Comparison of ENCODE assay signal across 23 cellular contexts in the genomic region with DNA sequence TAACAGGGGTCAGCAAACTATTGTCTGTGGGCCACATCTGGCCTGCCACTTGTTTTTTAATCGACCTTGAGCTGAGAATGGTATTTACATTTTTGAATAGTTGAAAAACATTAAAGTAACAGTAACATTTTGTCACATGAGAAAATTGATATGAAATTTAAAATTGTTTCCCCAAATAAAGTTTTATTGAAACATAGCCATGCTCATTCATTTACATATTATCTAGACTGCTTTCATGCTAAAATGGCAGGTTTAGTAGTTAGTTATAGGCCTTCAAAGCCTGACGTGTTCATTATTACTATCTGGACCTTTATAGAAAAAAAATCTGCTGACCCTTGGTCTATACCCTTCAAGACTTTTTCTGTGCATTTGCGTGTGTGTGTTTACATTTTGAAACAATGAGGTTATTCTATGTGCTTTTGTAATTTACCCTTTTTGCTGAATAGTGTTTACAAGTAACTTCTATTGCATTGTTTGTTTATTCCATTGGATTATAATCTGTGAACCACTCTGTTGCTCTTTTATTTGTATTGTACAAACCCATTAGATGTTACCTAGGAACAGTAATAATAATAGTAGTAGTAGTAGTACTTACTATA. TPM values are rescaled to one million over a fixed set of nuclear protein-coding genes. Genes with fewer than 3 reads are reported as not detected.
DNase-seq lines count a peak whose midpoint lies in the region; ATAC-seq, FAIRE-seq and TF ChIP-seq lines count a peak whose summit lies in the region.
"Had no signal": no experiment of that assay in that cellular context is flagged by ENCODE, and none has a peak within 500 bp of the region (broad histone marks: within the 10 kb centered on the region; RNA-seq: fewer than 3 reads in every experiment).

No MANE protein-coding gene starts in this region.

- H2AFZ ChIP-seq in HepG2 (ENCODE audit: low read length) (no peak overlapping the region), Karpas-422 (ENCODE audit: low read length) (no peak overlapping the region), K562 (ENCODE audit: low read depth, low read length) (no peak overlapping the region), keratinocyte (ENCODE audit: control insufficient read depth, low read length) (no peak overlapping the region)
- H2AFZ ChIP-seq: GM23248 had no signal

- peak overlapping the region; percentile 25 for H3K27ac ChIP-seq in HepG2 (ENCODE audit: extremely low read length, insufficient read depth, low read length)
- no peak overlapping the region for H3K27ac ChIP-seq in right lobe of liver
- H3K27ac ChIP-seq in Karpas-422 (ENCODE audit: low read length): peak overlapping the region; percentile 69
- H3K27ac ChIP-seq in K562 (ENCODE audit: extremely low read depth, low read depth, low read length): no peak overlapping the region
- H3K27ac ChIP-seq in keratinocyte (ENCODE audit: control insufficient read depth, insufficient read depth, low read length): peak overlapping the region; percentile 36
- H3K27ac ChIP-seq: BLaER1 treated with 17β-estradiol and CSF1 and Interleukin-3, amounts not matched to agents 10 nM and 100 nM; GM23248 had no signal

- no peaks in the 10 kb centered on the region for H4K20me1 ChIP-seq in HepG2 (ENCODE audit: insufficient read depth, low read length)
- H4K20me1 ChIP-seq in Karpas-422 (ENCODE audit: insufficient read depth, low read depth, low read length): no peaks in the 10 kb centered on the region
- peaks cover 3% of the 10 kb centered on the region; the same call in 1 of the 2 replicates for H4K20me1 ChIP-seq in K562 (replicated peaks; ENCODE audit: control insufficient read depth, insufficient read depth, low read length)
- no peaks in the 10 kb centered on the region for H4K20me1 ChIP-seq in keratinocyte (ENCODE audit: control insufficient read depth, extremely low read depth, insufficient read depth, low read length)

- no peaks in the 10 kb centered on the region for H3K36me3 ChIP-seq in HepG2 (replicated peaks in 1 of 2; ENCODE audit: control insufficient read depth in 1 of 2, insufficient read depth in 2 of 2, low read length in 2 of 2)
- H3K36me3 ChIP-seq in right lobe of liver: no peaks in the 10 kb centered on the region
- H3K36me3 ChIP-seq in Karpas-422 (ENCODE audit: insufficient read depth, low read length): no peaks in the 10 kb centered on the region
- H3K36me3 ChIP-seq in K562 (ENCODE audit: control insufficient read depth, insufficient read depth, low read length): no peaks in the 10 kb centered on the region
- H3K36me3 ChIP-seq in keratinocyte (ENCODE audit: control insufficient read depth in 2 of 2, extremely low read depth in 1 of 2, insufficient read depth in 2 of 2, low read length in 2 of 2): no peaks in the 10 kb centered on the region

- ATAC-seq in HepG2 (no peak), right lobe of liver (no peak), K562 (no peak), GM18870 (IDR thresholded peaks at IDR 0.05; ENCODE audit: unreplicated experiment) (no peak), GM21528 (IDR thresholded peaks at IDR 0.05; ENCODE audit: low FRiP score, unreplicated experiment) (no peak)

- no peaks in the 10 kb centered on the region for H3K9me3 ChIP-seq in HepG2 (ENCODE audit: low read length)
- H3K9me3 ChIP-seq in right lobe of liver: no peaks in the 10 kb centered on the region
- no peaks in the 10 kb centered on the region for H3K9me3 ChIP-seq in Karpas-422 (ENCODE audit: low read length)
- no peaks in the 10 kb centered on the region for H3K9me3 ChIP-seq in K562 (replicated peaks; ENCODE audit: control insufficient read depth, insufficient read depth, low read depth, low read length)
- H3K9me3 ChIP-seq in keratinocyte (ENCODE audit: control insufficient read depth, low read depth, low read length): no peaks in the 10 kb centered on the region

- H3K9me2 ChIP-seq in Karpas-422 (replicated peaks; ENCODE audit: insufficient read depth, low read length): no peaks in the 10 kb centered on the region

- POLR2A ChIA-PET in HepG2 (lab: Yijun Ruan, JAX): no interaction called here
- POLR2A ChIA-PET in K562 (lab: Yijun Ruan, JAX): interaction anchor here (0.6 to 0.8 kb wide), 2 partner anchors 463 to 1133 kb away, joined by 3 read pairs; no protein-coding TSS in a partner anchor

- dilution Hi-C loops in keratinocyte (cut with MboI; ENCODE audit: extremely low pct_ligation_motif_present, low sequenced_read_pairs): no loop called here

- CTCF ChIA-PET in HepG2 (lab: Yijun Ruan, JAX; ENCODE audit: low intra/inter-chr PET ratio, low total read pairs): no interaction called here
- CTCF ChIA-PET in K562 (lab: Yijun Ruan, JAX; ENCODE audit: low intra/inter-chr PET ratio): no interaction called here

- no TSS peak for BruUV-seq in HepG2 (replicated peaks; lab: Mats Ljungman, UMichigan)
- no TSS peak for BruUV-seq in K562 (replicated peaks; lab: Mats Ljungman, UMichigan)

- in situ Hi-C loops in HepG2 (cut with HindIII; ENCODE audit: extremely low pct_ligation_motif_present, low pct_unique_long_range_greater_than_20kb): no loop called here
- in situ Hi-C loops in K562 (cut with MboI): no loop called here

- DNase-seq in HepG2 (ENCODE audit: low spot score) (peak; percentile 24), right lobe of liver (no peak), Karpas-422 (no peak), K562 (ENCODE audit: extremely low read depth in 1 of 4, low spot score in 3 of 4) (no peak), keratinocyte (ENCODE audit: low read depth, low spot score) (no peak), NCI-H82 treated with DMSO at 0.1 percent for 48 hours (lab: John Stamatoyannopoulos, UW; ENCODE audit: unreplicated experiment) (no peak)
- DNase-seq: CD4-positive, alpha-beta T cell; CD8-positive, alpha-beta memory T cell; DMS 273 treated with DMSO at 0.1 percent for 48 hours; DMS79; EL; GDM1; GM23248; H7; HCEC 1CT had no signal

- WGBS in HepG2 (ENCODE audit: low lambda C conversion rate): 36% methylated on average over 3 of the region's 3 CpGs
- 80% methylated on average over 3 of the region's 3 CpGs for WGBS in right lobe of liver (ENCODE audit: insufficient coverage, low coverage, low lambda C conversion rate, missing lambda C conversion rate)
- WGBS in K562 (ENCODE audit: insufficient coverage, low coverage, missing lambda C conversion rate): 33% methylated on average over 3 of the region's 3 CpGs

- no peak for FAIRE-seq in HepG2 (lab: Jason Lieb, UNC)
- peak; percentile 29 for FAIRE-seq in K562 (lab: Jason Lieb, UNC)
- FAIRE-seq in keratinocyte (lab: Jason Lieb, UNC): no peak
- FAIRE-seq: A204.1, D721Med, GM12891, GM18507, H1 had no signal

- H3K4me1 ChIP-seq in HepG2 (ENCODE audit: insufficient read depth, low read length) (peaks cover 47% of the 10 kb centered on the region), right lobe of liver (peaks cover 0 to 7% (median 0%) of the 10 kb centered on the region in 4 donors), Karpas-422 (ENCODE audit: low read length) (peaks cover 91% of the 10 kb centered on the region), K562 (replicated peaks in 1 of 2; ENCODE audit: control insufficient read depth in 2 of 2, insufficient read depth in 2 of 2, low read length in 2 of 2) (peaks cover 0 to 3% of the 10 kb centered on the region in 2 experiments; a peak in 1 of 5 replicates), keratinocyte (ENCODE audit: control insufficient read depth, extremely low read depth, insufficient read depth, low read length) (peaks cover 37% of the 10 kb centered on the region)

- peak in 1 of 2 experiments; percentile 14; a peak in 1 of 4 replicates for TF ChIP-seq EP300 in HepG2 (IDR thresholded peaks at IDR 0.05; ENCODE audit: low read depth in 2 of 2, low read length in 2 of 2)
- TF ChIP-seq EP300 in HepG2 (CRISPR knock-in tag; IDR thresholded peaks at IDR 0.05; ENCODE audit: borderline replicate concordance): no peak
- no peak for TF ChIP-seq EP300 in K562 (IDR thresholded peaks at IDR 0.05; ENCODE audit: low read length)

- H3K4me3 ChIP-seq in HepG2 (replicated peaks in 1 of 3; ENCODE audit: insufficient read depth in 1 of 3, low read depth in 2 of 3, low read length in 3 of 3) (no peak overlapping the region), right lobe of liver (no peak overlapping the region), Karpas-422 (ENCODE audit: low read length) (no peak overlapping the region), K562 (no peak overlapping the region), keratinocyte (ENCODE audit: control insufficient read depth in 2 of 3, extremely low read depth in 1 of 3, insufficient read depth in 2 of 3, low read depth in 1 of 3, low read length in 3 of 3) (no peak overlapping the region)
- H3K4me3 ChIP-seq: BLaER1 treated with 17β-estradiol and CSF1 and Interleukin-3, amounts not matched to agents 10 nM and 100 nM; GM23248 had no signal

- H3K9ac ChIP-seq in HepG2 (ENCODE audit: insufficient read depth, low read depth, low read length) (no peak overlapping the region), Karpas-422 (ENCODE audit: low read length) (no peak overlapping the region), K562 (ENCODE audit: insufficient read depth in 1 of 2, low read depth in 2 of 2, low read length in 2 of 2) (no peak overlapping the region), keratinocyte (ENCODE audit: control insufficient read depth, extremely low read depth, insufficient read depth, low read length) (no peak overlapping the region)
- H3K9ac ChIP-seq: BLaER1 treated with 17β-estradiol and CSF1 and Interleukin-3, amounts not matched to agents 10 nM and 100 nM; GM23248 had no signal

- TF ChIP-seq CTCF in HepG2 (CRISPR knock-in tag; IDR thresholded peaks at IDR 0.05) (no peak), right lobe of liver (IDR thresholded peaks at IDR 0.05) (no peak), K562 (IDR thresholded peaks at IDR 0.05 in 2 of 3, conservative IDR thresholded peaks at IDR 0.05 in 1 of 3; ENCODE audit: insufficient read depth in 2 of 3, low read depth in 1 of 3, low read length in 3 of 3) (no peak), keratinocyte (optimal IDR thresholded peaks at IDR 0.05 in 1 of 3, IDR thresholded peaks at IDR 0.05 in 1 of 3, conservative IDR thresholded peaks at IDR 0.05 in 1 of 3; ENCODE audit: extremely low read depth in 1 of 3, insufficient read depth in 2 of 3, low read length in 3 of 3) (no peak)

- no peaks in the 10 kb centered on the region for H3K27me3 ChIP-seq in HepG2 (ENCODE audit: control insufficient read depth in 1 of 2, insufficient read depth in 2 of 2, low read length in 2 of 2)
- no peaks in the 10 kb centered on the region for H3K27me3 ChIP-seq in right lobe of liver
- no peaks in the 10 kb centered on the region for H3K27me3 ChIP-seq in Karpas-422 (ENCODE audit: low read length)
- no peaks in the 10 kb centered on the region for H3K27me3 ChIP-seq in K562 (ENCODE audit: control insufficient read depth in 2 of 2, insufficient read depth in 2 of 2, low read length in 2 of 2)
- H3K27me3 ChIP-seq in keratinocyte (ENCODE audit: control insufficient read depth, extremely low read depth, insufficient read depth, low read length): no peaks in the 10 kb centered on the region
- H3K27me3 ChIP-seq: BLaER1 treated with 17β-estradiol and CSF1 and Interleukin-3, amounts not matched to agents 10 nM and 100 nM had no signal

- TF ChIP-seq RAD21 in HepG2 (CRISPR knock-in tag; IDR thresholded peaks at IDR 0.05) (no peak), K562 (CRISPR knock-in tag; conservative IDR thresholded peaks at IDR 0.05 in 1 of 2, IDR thresholded peaks at IDR 0.05 in 1 of 2) (no peak)

- peak overlapping the region; percentile 9; the same call in 1 of the 2 replicates for H3K4me2 ChIP-seq in HepG2 (ENCODE audit: low read depth, low read length)
- no peak overlapping the region for H3K4me2 ChIP-seq in Karpas-422 (ENCODE audit: low read depth, low read length, poor library complexity, severe bottlenecking)
- H3K4me2 ChIP-seq in K562 (ENCODE audit: insufficient read depth, low read length): no peak overlapping the region
- peak overlapping the region; percentile 71 for H3K4me2 ChIP-seq in keratinocyte (ENCODE audit: control insufficient read depth, extremely low read depth, insufficient read depth, low read depth, low read length)
- H3K4me2 ChIP-seq: BLaER1 treated with 17β-estradiol and CSF1 and Interleukin-3, amounts not matched to agents 10 nM and 100 nM had no signal

- TF ChIP-seq POLR2A in HepG2 (IDR thresholded peaks at IDR 0.05; ENCODE audit: insufficient read depth in 1 of 2, low read depth in 2 of 2, low read length in 2 of 2): no peak
- no peak for TF ChIP-seq POLR2A in right lobe of liver (IDR thresholded peaks at IDR 0.05)
- no peak for TF ChIP-seq POLR2A in K562 (conservative IDR thresholded peaks at IDR 0.05)

- intact Hi-C loops in HepG2 (cut with micrococcal nuclease; ENCODE audit: unreplicated experiment): no loop called here
- intact Hi-C loops in right lobe of liver (cut with DNase I): no loop called here
- intact Hi-C loops in K562 (cut with micrococcal nuclease): no loop called here

- H3K9me1 ChIP-seq in K562 (ENCODE audit: control insufficient read depth, insufficient read depth, low read length): no peaks in the 10 kb centered on the region
- no peaks in the 10 kb centered on the region for H3K9me1 ChIP-seq in keratinocyte (ENCODE audit: control insufficient read depth, extremely low read depth, insufficient read depth, low read length)

- H3K79me2 ChIP-seq in HepG2 (ENCODE audit: insufficient read depth, low read length) (peaks cover 19% of the 10 kb centered on the region), Karpas-422 (ENCODE audit: low read length) (peaks cover 97% of the 10 kb centered on the region), K562 (ENCODE audit: control insufficient read depth, insufficient read depth, low read length) (no peaks in the 10 kb centered on the region), keratinocyte (ENCODE audit: control insufficient read depth, insufficient read depth, low read length) (peaks cover 24% of the 10 kb centered on the region)

RNA-seq across cellular contexts. Expression of gene FTO, which starts 37.1 kb away (rescaled TPM):
- total RNA-seq in HepG2 (2016; rRNA removed; fragmentation: Illumina TruSeq; extraction: Trizol): 55.8 and 92.5 TPM in 2 replicates
- 21.6 and 23.7 TPM in 2 replicates for total RNA-seq in HepG2 (2016; cell fraction: cytosol; rRNA removed; fragmentation: Illumina TruSeq; extraction: Trizol; ENCODE audit: low read depth)
- total RNA-seq in HepG2 (2016; cell fraction: insoluble cytoplasmic fraction; rRNA removed; fragmentation: Illumina TruSeq; extraction: Trizol): 55.1 and 90.5 TPM in 2 replicates
- total RNA-seq in HepG2 (2016; cell fraction: membrane; rRNA removed; fragmentation: Illumina TruSeq; extraction: Trizol): 18.2 and 20.9 TPM in 2 replicates
- 58.8 and 60.1 TPM in 2 replicates for total RNA-seq in HepG2 (2016; cell fraction: nucleus; rRNA removed; fragmentation: Illumina TruSeq; extraction: Trizol)
- polyA plus RNA-seq in HepG2 (2011; rRNA removed): 41.6 and 43.3 TPM in 2 replicates
- 32.2 and 47.4 TPM in 2 replicates for polyA plus RNA-seq in HepG2 (2011; cell fraction: cytosol; rRNA removed)
- polyA plus RNA-seq in HepG2 (2011; cell fraction: nucleus; rRNA removed): 14.4 and 21.0 TPM in 2 replicates
- 31.8 and 35.5 TPM in 2 replicates for polyA plus RNA-seq in HepG2 (2012)
- 1.6 and 2.2 TPM in 2 replicates for polyA plus RNA-seq in HepG2 (2016; cell fraction: cytosol; fragmentation: Illumina TruSeq; extraction: Trizol; ENCODE audit: low read depth)
- 69.2 and 71.7 TPM in 2 replicates for polyA plus RNA-seq in HepG2 (2016; cell fraction: insoluble cytoplasmic fraction; fragmentation: Illumina TruSeq; extraction: Trizol; ENCODE audit: low read depth)
- 7.3 and 8.2 TPM in 2 replicates for polyA plus RNA-seq in HepG2 (2016; cell fraction: membrane; fragmentation: Illumina TruSeq; extraction: Trizol; ENCODE audit: low read depth)
- polyA plus RNA-seq in HepG2 (2016; cell fraction: nucleus; fragmentation: Illumina TruSeq; extraction: Trizol; ENCODE audit: insufficient read depth, low read depth): 21.7 and 28.9 TPM in 2 replicates
- polyA minus RNA-seq in HepG2 (2011; rRNA and poly(A)+ RNA removed; ENCODE audit: low replicate concordance): 60.0 and 72.3 TPM in 2 replicates
- polyA minus RNA-seq in HepG2 (2011; cell fraction: cytosol; rRNA and poly(A)+ RNA removed): 50.0 and 63.4 TPM in 2 replicates
- 78.3 and 106 TPM in 2 replicates for polyA minus RNA-seq in HepG2 (2011; cell fraction: nucleus; rRNA and poly(A)+ RNA removed)
- total RNA-seq in right lobe of liver: 10 to 100 TPM; 28.9 to 51.6 (median 33.6) TPM
- total RNA-seq in Karpas-422 (2014; rRNA removed; shearing (Covaris generic); ENCODE audit: low replicate concordance): 101 and 125 TPM in 2 replicates
- total RNA-seq in K562 (2011; cell fraction: chromatin; rRNA removed; ENCODE audit: low replicate concordance): 30.6 and 40.9 TPM in 2 replicates
- 21.8 and 22.9 TPM in 2 replicates for total RNA-seq in K562 (2011; cell fraction: nucleolus; rRNA removed)
- total RNA-seq in K562 (2011; cell fraction: nucleoplasm; rRNA removed): 21.9 and 26.8 TPM in 2 replicates
- total RNA-seq in K562 (2014; rRNA removed): 14.2 and 16.9 TPM in 2 replicates
- total RNA-seq in K562 (2014; rRNA removed; fragmentation: Illumina TruSeq; extraction: Trizol): 26.7 and 28.6 TPM in 2 replicates
- total RNA-seq in K562 (2015; rRNA removed; fragmentation: Illumina TruSeq; extraction: Trizol): 26.7 and 28.0 TPM in 2 replicates
- 25.1 and 25.5 TPM in 2 replicates for total RNA-seq in K562 (2021)
- 20.9 and 23.1 TPM in 2 replicates for polyA plus RNA-seq in K562 (2011; rRNA removed)
- polyA plus RNA-seq in K562 (2011; cell fraction: cytosol; rRNA removed): 15.3 and 20.2 TPM in 2 replicates
- polyA plus RNA-seq in K562 (2011; cell fraction: nucleus; rRNA removed): 8.2 and 10.1 TPM in 2 replicates
- 13.2 and 16.8 TPM in 2 replicates for polyA plus RNA-seq in K562 (2012)
- polyA plus RNA-seq in K562 (2014; fragmentation: Illumina TruSeq; extraction: Trizol): 21.9 and 27.7 TPM in 2 replicates
- 10 to 100 TPM; 11.3 to 25.8 TPM for polyA plus RNA-seq in K562 (2014; fragmentation: Nextera tagmentation; extraction: Ambion mirVana)
- polyA plus RNA-seq in K562 (2014; rRNA removed): 12.3 and 14.0 TPM in 2 replicates
- polyA minus RNA-seq in K562 (2011; rRNA and poly(A)+ RNA removed): 57.6 and 58.7 TPM in 2 replicates
- polyA minus RNA-seq in K562 (2011; cell fraction: cytosol; rRNA and poly(A)+ RNA removed): 17.7 and 27.1 TPM in 2 replicates
- polyA minus RNA-seq in K562 (2011; cell fraction: nucleus; rRNA and poly(A)+ RNA removed): 19.1 and 36.2 TPM in 2 replicates
- polyA plus RNA-seq in keratinocyte: 46.8 to 87.2 TPM (median 56.4 TPM) in 3 replicates
- polyA plus RNA-seq in keratinocyte (2011; ENCODE audit: low read depth): 21.4 TPM
- polyA plus RNA-seq in keratinocyte (2011; cell fraction: cytosol; rRNA removed): 63.6 and 80.7 TPM in 2 replicates
- 66.5 and 74.0 TPM in 2 replicates for polyA plus RNA-seq in keratinocyte (2011; cell fraction: nucleus; rRNA removed)
- 33.8 and 50.1 TPM in 2 replicates for polyA plus RNA-seq in keratinocyte (2012; ENCODE audit: low replicate concordance)
- polyA minus RNA-seq in keratinocyte: 51.0 to 113 TPM (median 87.3 TPM) in 3 replicates
- polyA minus RNA-seq in keratinocyte (2011; cell fraction: cytosol; rRNA and poly(A)+ RNA removed): 63.7 TPM
- 51.8 and 112 TPM in 2 replicates for polyA minus RNA-seq in keratinocyte (2011; cell fraction: nucleus; rRNA and poly(A)+ RNA removed)

RNA-seq across cellular contexts. Expression of gene RPGRIP1L, which starts 37.4 kb away (rescaled TPM):
- total RNA-seq in HepG2 (2016; rRNA removed; fragmentation: Illumina TruSeq; extraction: Trizol) (13.5 and 17.8 TPM in 2 replicates), right lobe of liver (1 to 10 TPM in 4 of 6 experiments, under 1 TPM in 2; 0.86 to 2.0 (median 1.3) TPM), K562 (2014; rRNA removed) (3.2 and 3.6 TPM in 2 replicates), K562 (2014; rRNA removed; fragmentation: Illumina TruSeq; extraction: Trizol) (6.7 and 8.4 TPM in 2 replicates), K562 (2015; rRNA removed; fragmentation: Illumina TruSeq; extraction: Trizol) (5.2 and 7.4 TPM in 2 replicates), K562 (2021) (4.5 and 5.3 TPM in 2 replicates)
- total RNA-seq in HepG2 (2016; cell fraction: cytosol; rRNA removed; fragmentation: Illumina TruSeq; extraction: Trizol; ENCODE audit: low read depth): 2.3 and 2.7 TPM in 2 replicates
- 12.7 and 17.3 TPM in 2 replicates for total RNA-seq in HepG2 (2016; cell fraction: insoluble cytoplasmic fraction; rRNA removed; fragmentation: Illumina TruSeq; extraction: Trizol)
- 5.5 and 5.7 TPM in 2 replicates for total RNA-seq in HepG2 (2016; cell fraction: membrane; rRNA removed; fragmentation: Illumina TruSeq; extraction: Trizol)
- total RNA-seq in HepG2 (2016; cell fraction: nucleus; rRNA removed; fragmentation: Illumina TruSeq; extraction: Trizol): 22.9 and 23.1 TPM in 2 replicates
- polyA plus RNA-seq in HepG2 (2011; rRNA removed) (3.6 and 5.0 TPM in 2 replicates), K562 (2011; rRNA removed) (7.7 and 7.8 TPM in 2 replicates), K562 (2014; fragmentation: Illumina TruSeq; extraction: Trizol) (4.7 and 4.9 TPM in 2 replicates), K562 (2014; fragmentation: Nextera tagmentation; extraction: Ambion mirVana) (1 to 10 TPM; 5.8 to 6.3 TPM), K562 (2014; rRNA removed) (4.0 and 5.4 TPM in 2 replicates), keratinocyte (7.8 to 11.6 TPM (median 7.9 TPM) in 3 replicates)
- 2.2 and 2.8 TPM in 2 replicates for polyA plus RNA-seq in HepG2 (2011; cell fraction: cytosol; rRNA removed)
- 3.6 and 3.9 TPM in 2 replicates for polyA plus RNA-seq in HepG2 (2011; cell fraction: nucleus; rRNA removed)
- 3.2 and 5.4 TPM in 2 replicates for polyA plus RNA-seq in HepG2 (2012)
- 2.4 and 2.9 TPM in 2 replicates for polyA plus RNA-seq in HepG2 (2016; cell fraction: cytosol; fragmentation: Illumina TruSeq; extraction: Trizol; ENCODE audit: low read depth)
- polyA plus RNA-seq in HepG2 (2016; cell fraction: insoluble cytoplasmic fraction; fragmentation: Illumina TruSeq; extraction: Trizol; ENCODE audit: low read depth): 8.3 and 10.1 TPM in 2 replicates
- polyA plus RNA-seq in HepG2 (2016; cell fraction: membrane; fragmentation: Illumina TruSeq; extraction: Trizol; ENCODE audit: low read depth): 3.0 and 3.7 TPM in 2 replicates
- polyA plus RNA-seq in HepG2 (2016; cell fraction: nucleus; fragmentation: Illumina TruSeq; extraction: Trizol; ENCODE audit: insufficient read depth, low read depth): 9.8 and 12.2 TPM in 2 replicates
- polyA minus RNA-seq in HepG2 (2011; rRNA and poly(A)+ RNA removed; ENCODE audit: low replicate concordance): 4.3 and 8.3 TPM in 2 replicates
- polyA minus RNA-seq in HepG2 (2011; cell fraction: cytosol; rRNA and poly(A)+ RNA removed): 4.2 and 4.7 TPM in 2 replicates
- polyA minus RNA-seq in HepG2 (2011; cell fraction: nucleus; rRNA and poly(A)+ RNA removed): 27.4 and 28.8 TPM in 2 replicates
- total RNA-seq in Karpas-422 (2014; rRNA removed; shearing (Covaris generic); ENCODE audit: low replicate concordance): 19.1 and 25.1 TPM in 2 replicates
- 6.5 and 20.7 TPM in 2 replicates for total RNA-seq in K562 (2011; cell fraction: chromatin; rRNA removed; ENCODE audit: low replicate concordance)
- 4.6 and 4.8 TPM in 2 replicates for total RNA-seq in K562 (2011; cell fraction: nucleolus; rRNA removed)
- 5.9 and 13.7 TPM in 2 replicates for total RNA-seq in K562 (2011; cell fraction: nucleoplasm; rRNA removed)
- polyA plus RNA-seq in K562 (2011; cell fraction: cytosol; rRNA removed): 1.4 and 3.8 TPM in 2 replicates
- polyA plus RNA-seq in K562 (2011; cell fraction: nucleus; rRNA removed): 6.1 and 8.4 TPM in 2 replicates
- polyA plus RNA-seq in K562 (2012): 3.1 and 5.0 TPM in 2 replicates
- 12.4 and 15.1 TPM in 2 replicates for polyA minus RNA-seq in K562 (2011; rRNA and poly(A)+ RNA removed)
- polyA minus RNA-seq in K562 (2011; cell fraction: cytosol; rRNA and poly(A)+ RNA removed): 1.7 and 3.5 TPM in 2 replicates
- 10.8 and 20.4 TPM in 2 replicates for polyA minus RNA-seq in K562 (2011; cell fraction: nucleus; rRNA and poly(A)+ RNA removed)
- polyA plus RNA-seq in keratinocyte (2011; ENCODE audit: low read depth): 6.4 TPM
- 4.4 and 7.3 TPM in 2 replicates for polyA plus RNA-seq in keratinocyte (2011; cell fraction: cytosol; rRNA removed)
- 9.8 and 12.4 TPM in 2 replicates for polyA plus RNA-seq in keratinocyte (2011; cell fraction: nucleus; rRNA removed)
- polyA plus RNA-seq in keratinocyte (2012; ENCODE audit: low replicate concordance): 3.1 and 7.0 TPM in 2 replicates
- polyA minus RNA-seq in keratinocyte: 2.6 to 14.2 TPM (median 10.3 TPM) in 3 replicates
- polyA minus RNA-seq in keratinocyte (2011; cell fraction: cytosol; rRNA and poly(A)+ RNA removed): 7.7 TPM
- polyA minus RNA-seq in keratinocyte (2011; cell fraction: nucleus; rRNA and poly(A)+ RNA removed): 8.8 and 18.6 TPM in 2 replicates

Comparison
In these comparisons a context has a peak if more than half of its experiments do, and no peak if none do; other contexts are left out.
1. H3K27ac ChIP-seq: peak in HepG2 (single experiment), Karpas-422 (single experiment) and keratinocyte (single experiment); none in right lobe of liver (0 of 3) and K562 (single experiment).
2. H3K4me2 ChIP-seq: peak in HepG2 (single experiment) and keratinocyte (single experiment); none in Karpas-422 (single experiment) and K562 (single experiment).
3. Of the 241 proteins assayed by ChIP-seq in both HepG2 and K562: peak only in HepG2: ARID3A, FOXA3, FOXP1, FOXP4, GATAD2A, MAFF and 1 more; only in K562: none; in both: ZBTB40; in neither: 229; mixed calls (peak in some experiments, not most) for 4.